14 cellular contexts compared by ENCODE assay signal in the genomic region with DNA sequence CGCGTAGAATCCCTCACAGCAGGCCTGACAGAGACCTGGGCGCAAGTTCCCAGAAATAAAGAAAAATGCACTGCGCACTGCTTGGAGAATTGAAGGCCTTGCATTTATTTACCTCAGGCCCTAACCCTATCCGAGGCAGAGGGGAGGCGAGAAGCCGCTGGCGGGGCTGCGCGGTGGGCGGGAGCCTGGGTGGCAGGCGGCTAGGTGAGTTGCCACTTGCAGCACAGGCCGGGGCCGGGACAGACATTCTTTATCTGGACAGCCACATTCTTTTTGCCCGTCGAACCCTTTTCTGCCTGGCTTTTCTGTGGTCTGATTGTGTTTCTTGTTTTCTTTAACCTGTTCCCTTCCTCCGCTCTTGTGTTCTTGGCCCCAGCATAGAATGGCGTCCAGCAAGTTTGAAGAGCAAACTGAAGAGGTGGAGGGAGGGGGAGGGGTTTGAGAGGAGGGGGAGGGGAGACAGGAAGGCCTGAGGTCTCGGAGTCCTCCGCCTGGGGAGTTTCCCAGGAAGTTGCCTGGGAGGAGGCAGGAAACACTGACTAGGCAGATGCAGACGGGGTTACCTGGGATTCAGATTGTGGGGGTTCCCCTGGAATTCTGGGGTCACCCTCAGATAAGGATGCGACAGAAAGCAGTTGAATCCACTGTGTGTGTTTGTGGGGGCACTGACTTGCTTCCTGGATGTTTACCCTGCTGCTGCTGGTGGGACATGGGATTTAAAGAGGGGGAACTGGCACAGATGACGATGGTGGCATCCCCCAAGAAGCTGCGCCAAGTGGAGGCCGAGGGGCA. TPM values are rescaled to one million over a fixed set of nuclear protein-coding genes. Genes with fewer than 3 reads are reported as not detected.
DNase-seq lines count a peak whose midpoint lies in the region; ATAC-seq and TF ChIP-seq lines count a peak whose summit lies in the region.
"Had no signal": no experiment of that assay in that cellular context is flagged by ENCODE, and none has a peak within 500 bp of the region (broad histone marks: within the 10 kb centered on the region; RNA-seq: fewer than 3 reads in every experiment).

No MANE protein-coding gene starts in this region.

- ATAC-seq in right lobe of liver (no peak), HG03280 (IDR thresholded peaks at IDR 0.05; ENCODE audit: unreplicated experiment) (no peak)
- no peak for ATAC-seq in stimulated activated naive B cell treated with anti-CD40 and anti-IgM and Interleukin-4, amounts not matched to agents 10 μg/mL and 1 μg/mL and 100 μg/mL, for 72 hours (replicated peaks)
- ATAC-seq in activated T-helper 17 cell treated with anti-CD3 and anti-CD28 coated beads, Interleukin-2, amount 50 U/mL, for 72 hours (replicated peaks): no peak

- no peak overlapping the region for H3K14ac ChIP-seq in H9 (ENCODE audit: insufficient read depth, low read length)

- intact Hi-C loops in right lobe of liver (cut with DNase I): no loop called here

- no peak overlapping the region for H3K23ac ChIP-seq in H9 (ENCODE audit: insufficient read length, low read depth, low read length)

- peak overlapping the region in 2 of 3 donors; percentile 77 to 78 for H3K4me3 ChIP-seq in right lobe of liver
- H3K4me3 ChIP-seq: suprapubic skin had no signal

- no peaks in the 10 kb centered on the region for H4K20me1 ChIP-seq in H9 (ENCODE audit: control insufficient read depth, insufficient read depth, insufficient read length)

- no peak overlapping the region for H3K9ac ChIP-seq in H9 (ENCODE audit: extremely low read depth, insufficient read length, low read length)

- H3K4me1 ChIP-seq in H9 (ENCODE audit: insufficient read depth, low read length): no peaks in the 10 kb centered on the region; the same call in 1 of the 2 replicates
- peaks cover 0 to 29% (median 5%) of the 10 kb centered on the region in 4 donors for H3K4me1 ChIP-seq in right lobe of liver

- H4K8ac ChIP-seq in H9 (replicated peaks; ENCODE audit: insufficient read length, low read depth, low read length): no peak overlapping the region

- peak overlapping the region; percentile 3 for H3K4me2 ChIP-seq in H9 (ENCODE audit: insufficient read depth, insufficient read length, low read length)

- peaks cover 33 to 58% of the 10 kb centered on the region in 2 experiments for H3K4me1 Mint-ChIP-seq in H9
- H3K4me1 Mint-ChIP-seq in brain: peaks cover 54% of the 10 kb centered on the region
- peaks cover 29 to 63% of the 10 kb centered on the region in 2 donors for H3K4me1 Mint-ChIP-seq in stimulated activated naive B cell treated with anti-CD40 and anti-IgM and Interleukin-4, amounts not matched to agents 10 μg/mL and 1 μg/mL and 100 μg/mL, for 72 hours
- peaks cover 6% of the 10 kb centered on the region for H3K4me1 Mint-ChIP-seq in activated T-helper 17 cell treated with anti-CD3 and anti-CD28 coated beads, Interleukin-2, amount 50 U/mL, for 72 hours

- no peak overlapping the region for H3T11ph ChIP-seq in H9 (ENCODE audit: low read length)

- no peak overlapping the region for H2AK5ac ChIP-seq in H9 (ENCODE audit: insufficient read length, low read length)

- H2BK12ac ChIP-seq in H9 (ENCODE audit: insufficient read length, low read depth, low read length): no peak overlapping the region

- H3K23me2 ChIP-seq in H9 (ENCODE audit: insufficient read length, low read depth, low read length, poor library complexity, severe bottlenecking): peaks cover 16% of the 10 kb centered on the region

- WGBS in H9 (ENCODE audit: extremely low coverage, insufficient read length, low lambda C conversion rate): no CpG with 5 or more reads among the region's 25 CpGs
- WGBS in right lobe of liver (ENCODE audit: insufficient coverage, low coverage, low lambda C conversion rate, missing lambda C conversion rate): 41% methylated on average over 10 of the region's 25 CpGs

- H2BK20ac ChIP-seq in H9 (ENCODE audit: low read depth, low read length, poor library complexity, severe bottlenecking): no peak overlapping the region

- no peak for TF ChIP-seq POLR2A in right lobe of liver (IDR thresholded peaks at IDR 0.05)

- H3K9me3 ChIP-seq in H9 (ENCODE audit: control insufficient read depth, low read depth, low read length) (no peaks in the 10 kb centered on the region), right lobe of liver (no peaks in the 10 kb centered on the region)
- H3K9me3 ChIP-seq: suprapubic skin had no signal

- H3K36me3 Mint-ChIP-seq in H9 (ENCODE audit: insufficient read depth in 1 of 3, low read depth in 3 of 3): peaks cover 0 to 2% (median 0%) of the 10 kb centered on the region in 3 experiments; a peak in 2 of 7 replicates
- H3K36me3 Mint-ChIP-seq in brain: no peaks in the 10 kb centered on the region
- H3K36me3 Mint-ChIP-seq in stimulated activated naive B cell treated with anti-CD40 and anti-IgM and Interleukin-4, amounts not matched to agents 10 μg/mL and 1 μg/mL and 100 μg/mL, for 72 hours: no peaks in the 10 kb centered on the region
- no peaks in the 10 kb centered on the region for H3K36me3 Mint-ChIP-seq in activated T-helper 17 cell treated with anti-CD3 and anti-CD28 coated beads, Interleukin-2, amount 50 U/mL, for 72 hours (ENCODE audit: low read depth)

- TF ChIP-seq CTCF in H9 (conservative IDR thresholded peaks at IDR 0.05): no peak
- no peak for TF ChIP-seq CTCF in brain (conservative IDR thresholded peaks at IDR 0.05)
- TF ChIP-seq CTCF in right lobe of liver (IDR thresholded peaks at IDR 0.05): no peak

- H2BK120ac ChIP-seq in H9 (ENCODE audit: low read depth, low read length, poor library complexity, severe bottlenecking): no peak overlapping the region

- H4K5ac ChIP-seq in H9 (ENCODE audit: insufficient read length, low read depth, low read length): no peak overlapping the region

- DNase-seq in H9: peak; percentile 77
- peak in 1 of 3 donors; percentile 51 for DNase-seq in right lobe of liver
- no peak for DNase-seq in stimulated activated naive B cell treated with anti-CD40 and anti-IgM and Interleukin-4, amounts not matched to agents 10 μg/mL and 1 μg/mL and 100 μg/mL, for 72 hours
- DNase-seq in AML-193 (lab: John Stamatoyannopoulos, UW): no peak
- DNase-seq: activated naive CD4-positive, alpha-beta T cell treated with Interleukin-2 at 50 U/mL for 16 hours; CD4-positive, alpha-beta T cell; effector CD8-positive, alpha-beta T cell; NCI-H1105 treated with DMSO at 0.1 percent for 48 hours; NCI-H345 had no signal

- no peak overlapping the region for H2BK15ac ChIP-seq in H9 (ENCODE audit: low read depth, low read length)

- H3K4ac ChIP-seq in H9 (ENCODE audit: low read depth, low read length): no peak overlapping the region

- H3K27ac ChIP-seq in H9 (ENCODE audit: insufficient read length, low read depth, low read length) (no peak overlapping the region), right lobe of liver (peak overlapping the region in 2 of 3 donors; percentile 24 to 100)
- H3K27ac ChIP-seq: suprapubic skin had no signal

- no peaks in the 10 kb centered on the region for H3K79me1 ChIP-seq in H9 (ENCODE audit: insufficient read depth, low read depth, low read length, poor library complexity, severe bottlenecking)

- H3K56ac ChIP-seq in H9 (ENCODE audit: insufficient read length, low read depth, low read length): no peak overlapping the region

- no peak overlapping the region for H2BK5ac ChIP-seq in H9 (ENCODE audit: insufficient read length, low read length)

- H4K91ac ChIP-seq in H9 (ENCODE audit: insufficient read length, low read depth, low read length): no peak overlapping the region

- H3K27ac Mint-ChIP-seq in H9 (no peak overlapping the region), brain (no peak overlapping the region)
- H3K27ac Mint-ChIP-seq in stimulated activated naive B cell treated with anti-CD40 and anti-IgM and Interleukin-4, amounts not matched to agents 10 μg/mL and 1 μg/mL and 100 μg/mL, for 72 hours: peak overlapping the region; percentile 67
- H3K27ac Mint-ChIP-seq in activated T-helper 17 cell treated with anti-CD3 and anti-CD28 coated beads, Interleukin-2, amount 50 U/mL, for 72 hours: no peak overlapping the region
- H3K27ac Mint-ChIP-seq: CD4-positive, alpha-beta T cell had no signal

- H3K27me3 Mint-ChIP-seq in H9 (ENCODE audit: low read depth): peaks cover 91% of the 10 kb centered on the region
- H3K27me3 Mint-ChIP-seq in brain: peaks cover 92% of the 10 kb centered on the region
- peaks cover 60 to 72% of the 10 kb centered on the region in 2 donors for H3K27me3 Mint-ChIP-seq in stimulated activated naive B cell treated with anti-CD40 and anti-IgM and Interleukin-4, amounts not matched to agents 10 μg/mL and 1 μg/mL and 100 μg/mL, for 72 hours
- H3K27me3 Mint-ChIP-seq in activated T-helper 17 cell treated with anti-CD3 and anti-CD28 coated beads, Interleukin-2, amount 50 U/mL, for 72 hours: peaks cover 43% of the 10 kb centered on the region

- no peak overlapping the region for H2AFZ ChIP-seq in H9 (ENCODE audit: low read length)

- H3K4me3 Mint-ChIP-seq in H9 (peak overlapping the region; percentile 36 to 75), brain (peak overlapping the region in 4 of 5 experiments; percentile 72 to 87 (median 76))
- peak overlapping the region; percentile 17 to 32 for H3K4me3 Mint-ChIP-seq in stimulated activated naive B cell treated with anti-CD40 and anti-IgM and Interleukin-4, amounts not matched to agents 10 μg/mL and 1 μg/mL and 100 μg/mL, for 72 hours
- no peak overlapping the region for H3K4me3 Mint-ChIP-seq in activated T-helper 17 cell treated with anti-CD3 and anti-CD28 coated beads, Interleukin-2, amount 50 U/mL, for 72 hours
- H3K4me3 Mint-ChIP-seq: CD4-positive, alpha-beta T cell had no signal

- H3K79me2 ChIP-seq in H9 (ENCODE audit: insufficient read depth, low read length): no peaks in the 10 kb centered on the region

- H3K27me3 ChIP-seq in H9 (ENCODE audit: insufficient read depth, low read length) (peaks cover 81% of the 10 kb centered on the region), right lobe of liver (no peaks in the 10 kb centered on the region)

- peaks cover 2 to 7% of the 10 kb centered on the region in 2 experiments; a peak in 4 of 5 replicates for H3K9me3 Mint-ChIP-seq in H9
- peaks cover 0 to 3% (median 0%) of the 10 kb centered on the region in 5 experiments for H3K9me3 Mint-ChIP-seq in brain
- no peaks in the 10 kb centered on the region for H3K9me3 Mint-ChIP-seq in stimulated activated naive B cell treated with anti-CD40 and anti-IgM and Interleukin-4, amounts not matched to agents 10 μg/mL and 1 μg/mL and 100 μg/mL, for 72 hours
- H3K9me3 Mint-ChIP-seq in activated T-helper 17 cell treated with anti-CD3 and anti-CD28 coated beads, Interleukin-2, amount 50 U/mL, for 72 hours: no peaks in the 10 kb centered on the region
- H3K9me3 Mint-ChIP-seq: CD4-positive, alpha-beta T cell had no signal

- no peaks in the 10 kb centered on the region for H3K36me3 ChIP-seq in right lobe of liver
- H3K36me3 ChIP-seq: suprapubic skin had no signal

- no peak overlapping the region for H3K18ac ChIP-seq in H9 (ENCODE audit: insufficient read length, low read depth, low read length)

RNA-seq across cellular contexts. Expression of a gene that starts 5.1 kb away (rescaled TPM):
- 0.07 and 0.09 TPM in 2 replicates for total RNA-seq in H9 (2021)
- polyA plus RNA-seq in brain (ENCODE audit: insufficient read depth, low read depth, low replicate concordance): 0.15 TPM
- 10 to 100 TPM in 4 of 6 experiments, 1 to 10 TPM in 2; 6.8 to 18.6 (median 12.4) TPM for total RNA-seq in right lobe of liver
- total RNA-seq in activated T-helper 17 cell treated with anti-CD3 and anti-CD28 coated beads, Interleukin-2, amount 50 U/mL, for 72 hours: not detected
- total RNA-seq: CD4-positive, alpha-beta T cell; G401 had no signal
